ENCODE assay signal across 30 cellular contexts in the genomic region with DNA sequence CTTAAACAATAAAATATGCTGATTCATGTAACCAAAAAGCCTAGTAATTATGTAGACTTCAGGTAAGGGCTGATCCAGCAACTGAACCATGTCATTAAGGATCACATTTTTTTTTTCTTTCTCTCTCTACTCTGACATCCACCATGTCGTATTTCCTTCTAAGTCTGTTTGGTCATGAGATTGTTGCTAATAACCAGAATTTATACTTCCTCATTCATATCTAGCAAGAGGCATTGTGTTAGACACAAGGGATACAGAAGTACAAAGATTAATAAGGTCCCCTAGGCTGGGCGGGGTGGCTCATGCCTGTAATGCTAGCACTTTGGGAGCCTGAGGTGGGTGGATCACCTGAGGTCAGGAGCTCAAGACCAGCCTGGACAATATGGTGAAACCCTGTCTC. TPM values are rescaled to one million over a fixed set of nuclear protein-coding genes. Genes with fewer than 3 reads are reported as not detected.
DNase-seq lines count a peak whose midpoint lies in the region; ATAC-seq, FAIRE-seq and TF ChIP-seq lines count a peak whose summit lies in the region.
"Had no signal": no experiment of that assay in that cellular context is flagged by ENCODE, and none has a peak within 500 bp of the region (broad histone marks: within the 10 kb centered on the region; RNA-seq: fewer than 3 reads in every experiment).

No MANE protein-coding gene starts in this region.

- TF ChIP-seq CTCF in GM12878 (IDR thresholded peaks at IDR 0.05 in 2 of 3, conservative IDR thresholded peaks at IDR 0.05 in 1 of 3; ENCODE audit: control insufficient read depth in 2 of 3, extremely low read depth in 1 of 3, insufficient read depth in 1 of 3, low read depth in 3 of 3, low read length in 3 of 3) (no peak), GM20000 (IDR thresholded peaks at IDR 0.05; ENCODE audit: extremely low read depth, missing control alignments) (no peak)

- H3K27me3 ChIP-seq in GM12878 (replicated peaks in 1 of 2; ENCODE audit: control insufficient read depth in 2 of 2, insufficient read depth in 2 of 2, low read length in 1 of 2), result no peaks in the 10 kb centered on the region
- H3K27me3 ChIP-seq: gastrocnemius medialis, MG63, neutrophil, right lobe of liver, thyroid gland had no signal

- intact Hi-C loops in GM12878 (cut with micrococcal nuclease; ENCODE audit: unreplicated experiment), result no loop called here

- TF ChIP-seq EP300 in GM12878 (IDR thresholded peaks at IDR 0.05; ENCODE audit: borderline replicate concordance in 1 of 2, control insufficient read depth in 1 of 2, low read depth in 2 of 2, low read length in 2 of 2), result no peak

- BruUV-seq in GM12878 (replicated peaks; lab: Mats Ljungman, UMichigan), result no TSS peak

- CTCF ChIA-PET in GM12878 (lab: Yijun Ruan, JAX), result interaction anchor here (1.5 to 2.5 kb wide), 4 partner anchors 8 to 71 kb away, joined by 4 to 10 read pairs (median 6); no protein-coding TSS in a partner anchor

- in situ Hi-C loops in GM12878 (cut with MboI), result no loop called here

- POLR2A ChIA-PET in GM12878 (lab: Charles Lee), result interaction anchor here (4.8 kb wide), 1 partner anchor 65 kb away, joined by 23 read pairs; no protein-coding TSS in a partner anchor

- no peaks in the 10 kb centered on the region for H4K20me1 ChIP-seq in GM12878 (ENCODE audit: control insufficient read depth, insufficient read depth)

- SMC1A ChIA-PET in GM12878 (lab: Charles Lee; ENCODE audit: uncharacterized antibody, unreplicated experiment), result interaction anchor here (0.8 to 8.3 kb wide), 13 partner anchors 8 to 66 kb away, joined by 3 to 54 read pairs (median 5); no protein-coding TSS in a partner anchor

- no peak overlapping the region for H3K4me2 ChIP-seq in GM12878 (ENCODE audit: control insufficient read depth, insufficient read depth)
- H3K4me2 ChIP-seq: KMS-11 had no signal

- H3K9me3 ChIP-seq in GM12878 (replicated peaks; ENCODE audit: control insufficient read depth, insufficient read depth, low read length), result no peaks in the 10 kb centered on the region
- H3K9me3 ChIP-seq: gastrocnemius medialis, MG63, neutrophil, right lobe of liver, thyroid gland had no signal

- TF ChIP-seq RAD21 in GM12878 (IDR thresholded peaks at IDR 0.05; ENCODE audit: insufficient read depth, low read depth, low read length), result no peak

- TF ChIP-seq POLR2A in GM12878 (IDR thresholded peaks at IDR 0.05; ENCODE audit: low read depth, low read length), result no peak

- no peak overlapping the region for H3K4me3 ChIP-seq in GM12878
- H3K4me3 ChIP-seq: gastrocnemius medialis, MG63, right lobe of liver, thyroid gland had no signal

- RAD21 ChIA-PET in GM12878 (lab: Charles Lee; ENCODE audit: unreplicated experiment), result interaction anchor here (1.3 to 2.9 kb wide), 5 partner anchors 9 to 69 kb away, joined by 3 to 13 read pairs (median 4); no protein-coding TSS in a partner anchor

- DNase-seq in HTR-8/SVneo (ENCODE audit: insufficient read length, low spot score), result no peak
- no peak for DNase-seq in GM12878 (ENCODE audit: low read depth, low spot score)
- no peak for DNase-seq in cerebellum (ENCODE audit: low spot score)
- no peak for DNase-seq in GM20000 (ENCODE audit: low spot score)
- DNase-seq in stimulated activated CD4-positive, alpha-beta T cell treated with anti-CD3 and anti-CD28 coated beads, Interleukin-2, amount 100 ng/mL, for 24 hours, result no peak
- DNase-seq: activated CD4-positive, alpha-beta T cell treated with anti-CD3 and anti-CD28 coated beads for 48 hours; amniotic stem cell; Calu3; DMS79; gastrocnemius medialis; GF-D8; MG63; NCI-H1436 treated with DMSO at 0.1 percent for 48 hours; NCI-H2081 treated with DMSO at 0.1 percent for 48 hours; NCI-H2227 treated with DMSO at 0.1 percent for 48 hours; NCI-H526; right lobe of liver; SIG-M5; stimulated activated CD4-positive, alpha-beta T cell treated with anti-CD3 and anti-CD28 coated beads, Interleukin-2, amount 100 ng/mL, for 48 hours; thyroid gland; WERI-Rb-1 had no signal

- H3K27ac ChIP-seq in GM12878 (ENCODE audit: control insufficient read depth, insufficient read depth), result no peak overlapping the region
- H3K27ac ChIP-seq: C4-2B, gastrocnemius medialis, KMS-11, neutrophil, right lobe of liver, thyroid gland, WERI-Rb-1 had no signal

- peak; percentile 40 for FAIRE-seq in HTR-8/SVneo (lab: Jason Lieb, UNC)
- no peak for FAIRE-seq in GM12878 (lab: Jason Lieb, UNC)
- FAIRE-seq: endothelial cell of umbilical vein, GM18507 had no signal

- H2AFZ ChIP-seq in GM12878 (ENCODE audit: control insufficient read depth, low read depth, low read length), result no peak overlapping the region

- H3K36me3 ChIP-seq in GM12878 (ENCODE audit: control insufficient read depth in 2 of 2, insufficient read depth in 2 of 2, low read length in 1 of 2), result no peaks in the 10 kb centered on the region
- H3K36me3 ChIP-seq: gastrocnemius medialis, MG63, neutrophil, right lobe of liver, thyroid gland, WERI-Rb-1 had no signal

- no peak overlapping the region for H3K9ac ChIP-seq in GM12878 (ENCODE audit: control insufficient read depth, insufficient read depth, low read length)
- H3K9ac ChIP-seq: KMS-11 had no signal

- peaks cover 13% of the 10 kb centered on the region for H3K4me1 ChIP-seq in GM12878 (ENCODE audit: control insufficient read depth, insufficient read depth, low read length)
- H3K4me1 ChIP-seq: gastrocnemius medialis, right lobe of liver, thyroid gland had no signal

- ATAC-seq in GM18858 (IDR thresholded peaks at IDR 0.05; ENCODE audit: unreplicated experiment) (peak; percentile 33), GM12878 (peak; percentile 43), GM21390 (IDR thresholded peaks at IDR 0.05; ENCODE audit: unreplicated experiment) (no peak)
- ATAC-seq: gastrocnemius medialis, HCT116, Panc1 had no signal

- WGBS in GM12878 (ENCODE audit: insufficient coverage, insufficient replicate concordance, low lambda C conversion rate, missing lambda C conversion rate), result 0% methylated on average over 2 of the region's 2 CpGs

- no peaks in the 10 kb centered on the region for H3K79me2 ChIP-seq in GM12878 (ENCODE audit: control insufficient read depth, insufficient read depth, low read length)

TF ChIP-seq in GM12878, 131 proteins besides CTCF, POLR2A, EP300 and RAD21:
- TF ChIP-seq TCF12 (IDR thresholded peaks at IDR 0.05; ENCODE audit: low read depth, low read length) (no peak), ATF7 (IDR thresholded peaks at IDR 0.05; ENCODE audit: low read depth) (0 out of 2 replicates have a peak, but pooled peaks have one; percentile 13), HDAC6 (IDR thresholded peaks at IDR 0.05; ENCODE audit: unreplicated experiment) (no peak), NBN (IDR thresholded peaks at IDR 0.05) (0 out of 2 replicates have a peak, but pooled peaks have one; percentile 16)
TF ChIP-seq in GM12878: peak in this region for 2.

RNA-seq across cellular contexts. Expression of gene PHEX, which starts 24.1 kb away (rescaled TPM):
- total RNA-seq in GM12878 (2013; cell fraction: nucleolus; rRNA removed), result 20.4 and 28.3 TPM in 2 replicates
- total RNA-seq in GM12878 (2014; rRNA removed) (1.0 and 1.1 TPM in 2 replicates), GM12878 (2014; rRNA removed; fragmentation: Illumina TruSeq; extraction: Trizol) (0.85 and 0.88 TPM in 2 replicates), GM12878 (2021) (0.56 TPM in 2 replicates), cerebellum (0.82 TPM)
- polyA plus RNA-seq in GM12878 (2011; ENCODE audit: low read depth), result 0.04 TPM
- polyA plus RNA-seq in GM12878 (2011; rRNA removed) (97.2 and 103 TPM in 2 replicates), GM12878 (2014; fragmentation: Illumina TruSeq; extraction: Trizol) (0.46 and 0.73 TPM in 2 replicates), GM12878 (2014; fragmentation: Nextera tagmentation; extraction: Ambion mirVana) (under 1 TPM; 0.33 to 0.53 TPM), GM12878 (2014; rRNA removed) (0.24 and 0.63 TPM in 2 replicates), GM12878 (2016; fragmentation: Nextera tagmentation; extraction: Ambion mirVana) (under 1 TPM; 0.12 to 0.14 TPM)
- polyA plus RNA-seq in GM12878 (2011; cell fraction: cytosol; rRNA removed), result 66.0 and 82.4 TPM in 2 replicates
- polyA plus RNA-seq in GM12878 (2011; cell fraction: nucleus; rRNA removed), result 94.9 and 105 TPM in 2 replicates
- 0.03 and 0.06 TPM in 2 replicates for polyA plus RNA-seq in GM12878 (2012)
- 292 and 342 TPM in 2 replicates for polyA minus RNA-seq in GM12878 (2011; rRNA and poly(A)+ RNA removed)
- 41.1 and 57.5 TPM in 2 replicates for polyA minus RNA-seq in GM12878 (2011; cell fraction: cytosol; rRNA and poly(A)+ RNA removed)
- 259 and 287 TPM in 2 replicates for polyA minus RNA-seq in GM12878 (2011; cell fraction: nucleus; rRNA and poly(A)+ RNA removed)
